In genomic region chrX:46844913-46845312, GRCh38 we compare ENCODE assay signal across 29 cellular contexts.
"Had no signal": no experiment of that assay in that cellular context is flagged by ENCODE, and none has a peak within 500 bp of the region (broad histone marks: within the 10 kb centered on the region; RNA-seq: fewer than 3 reads in every experiment).

No MANE protein-coding gene starts in this region.

- FAIRE-seq: small intestine, urothelium cell line had no signal

- H3K36me3 ChIP-seq: neutrophil, right lobe of liver, sigmoid colon, stomach, thoracic aorta, thyroid gland, tibial nerve, upper lobe of left lung, vagina had no signal

- H3K27me3 ChIP-seq: neutrophil, right lobe of liver, sigmoid colon, stomach, thyroid gland, tibial nerve, upper lobe of left lung, vagina had no signal

- H3K4me1 ChIP-seq: parathyroid adenoma, psoas muscle, right lobe of liver, thyroid gland had no signal

- H3K9ac ChIP-seq: parathyroid adenoma had no signal

- H3K9me3 Mint-ChIP-seq: naive thymus-derived CD8-positive, alpha-beta T cell; stimulated activated effector memory CD8-positive, alpha-beta T cell treated with anti-CD3 and anti-CD28 coated beads, Interleukin-12 subunit alpha, Interleukin-12 subunit beta, amount 100 ng/mL, for 72 hours; stimulated activated naive B cell treated with anti-CD40 and anti-IgM and Interleukin-4, amounts not matched to agents 10 μg/mL and 1 μg/mL and 100 μg/mL, for 72 hours; stimulated activated naive CD8-positive, alpha-beta T cell treated with anti-CD3 and anti-CD28 coated beads, Interleukin-15, Interleukin-2, amounts not matched to agents 100 ng/mL and 50 ng/mL, for 24 hours had no signal

- H3K4me3 Mint-ChIP-seq: naive thymus-derived CD8-positive, alpha-beta T cell; nephron progenitor cell; neural crest cell; stimulated activated effector memory CD8-positive, alpha-beta T cell treated with anti-CD3 and anti-CD28 coated beads, Interleukin-12 subunit alpha, Interleukin-12 subunit beta, amount 100 ng/mL, for 72 hours; stimulated activated naive B cell treated with anti-CD40 and anti-IgM and Interleukin-4, amounts not matched to agents 10 μg/mL and 1 μg/mL and 100 μg/mL, for 72 hours; stimulated activated naive CD8-positive, alpha-beta T cell treated with anti-CD3 and anti-CD28 coated beads, Interleukin-15, Interleukin-2, amounts not matched to agents 100 ng/mL and 50 ng/mL, for 24 hours had no signal

- H3K27ac Mint-ChIP-seq: nephron progenitor cell; progenitor cell of endocrine pancreas; stimulated activated effector memory CD8-positive, alpha-beta T cell treated with anti-CD3 and anti-CD28 coated beads, Interleukin-12 subunit alpha, Interleukin-12 subunit beta, amount 100 ng/mL, for 72 hours; stimulated activated naive B cell treated with anti-CD40 and anti-IgM and Interleukin-4, amounts not matched to agents 10 μg/mL and 1 μg/mL and 100 μg/mL, for 72 hours; stimulated activated naive CD8-positive, alpha-beta T cell treated with anti-CD3 and anti-CD28 coated beads, Interleukin-15, Interleukin-2, amounts not matched to agents 100 ng/mL and 50 ng/mL, for 24 hours had no signal

- H2AFZ ChIP-seq: parathyroid adenoma had no signal

- H3K27me3 Mint-ChIP-seq: naive thymus-derived CD8-positive, alpha-beta T cell; progenitor cell of endocrine pancreas; stimulated activated naive B cell treated with anti-CD40 and anti-IgM and Interleukin-4, amounts not matched to agents 10 μg/mL and 1 μg/mL and 100 μg/mL, for 72 hours; stimulated activated naive CD8-positive, alpha-beta T cell treated with anti-CD3 and anti-CD28 coated beads, Interleukin-15, Interleukin-2, amounts not matched to agents 100 ng/mL and 50 ng/mL, for 24 hours had no signal

- H3K4me3 ChIP-seq: psoas muscle, right lobe of liver, sigmoid colon, stomach, thoracic aorta, thyroid gland, tibial nerve, upper lobe of left lung, vagina had no signal

- H3K4me1 Mint-ChIP-seq: nephron progenitor cell, neural crest cell had no signal

- H3K9me3 ChIP-seq: neutrophil, psoas muscle, right lobe of liver, sigmoid colon, stomach, thoracic aorta, thyroid gland, tibial nerve, upper lobe of left lung, vagina had no signal

- DNase-seq: naive thymus-derived CD8-positive, alpha-beta T cell; nephron progenitor cell; nucleus accumbens; posterior cingulate gyrus; psoas muscle; right cardiac atrium; right lobe of liver; sigmoid colon; small intestine; stimulated activated CD4-positive, alpha-beta T cell treated with anti-CD3 and anti-CD28 coated beads, Interleukin-15, amount 100 ng/mL, for 24 hours; stimulated activated CD4-positive, alpha-beta T cell treated with anti-CD3 and anti-CD28 coated beads, Interleukin-2, amount 100 ng/mL, for 24 hours; stimulated activated CD4-positive, alpha-beta T cell treated with anti-CD3 and anti-CD28 coated beads, Interleukin-2, amount 100 ng/mL, for 48 hours; stimulated activated CD4-positive, alpha-beta T cell treated with anti-CD3 and anti-CD28 coated beads, Interleukin-4, amount 100 ng/mL, for 24 hours; stimulated activated naive B cell treated with anti-CD40 and anti-IgM and Interleukin-4, amounts not matched to agents 10 μg/mL and 1 μg/mL and 100 μg/mL, for 72 hours; stimulated activated naive CD4-positive, alpha-beta T cell treated with Interleukin-2 at 50 U/mL for 16 hours; stomach; thyroid gland; trophoblast cell; upper lobe of left lung had no signal

- ATAC-seq: naive thymus-derived CD8-positive, alpha-beta T cell; psoas muscle; right cardiac atrium; right lobe of liver; stimulated activated effector memory CD8-positive, alpha-beta T cell treated with anti-CD3 and anti-CD28 coated beads, Interleukin-12 subunit alpha, Interleukin-12 subunit beta, amount 100 ng/mL, for 72 hours; stimulated activated naive B cell treated with anti-CD40 and anti-IgM and Interleukin-4, amounts not matched to agents 10 μg/mL and 1 μg/mL and 100 μg/mL, for 72 hours had no signal

- H3K36me3 Mint-ChIP-seq: naive thymus-derived CD8-positive, alpha-beta T cell; stimulated activated effector memory CD8-positive, alpha-beta T cell treated with anti-CD3 and anti-CD28 coated beads, Interleukin-12 subunit alpha, Interleukin-12 subunit beta, amount 100 ng/mL, for 72 hours had no signal

- H3K27ac ChIP-seq: neutrophil, parathyroid adenoma, psoas muscle, right lobe of liver, sigmoid colon, stomach, thoracic aorta, thyroid gland, tibial nerve, upper lobe of left lung, vagina had no signal
